In the genomic region with DNA sequence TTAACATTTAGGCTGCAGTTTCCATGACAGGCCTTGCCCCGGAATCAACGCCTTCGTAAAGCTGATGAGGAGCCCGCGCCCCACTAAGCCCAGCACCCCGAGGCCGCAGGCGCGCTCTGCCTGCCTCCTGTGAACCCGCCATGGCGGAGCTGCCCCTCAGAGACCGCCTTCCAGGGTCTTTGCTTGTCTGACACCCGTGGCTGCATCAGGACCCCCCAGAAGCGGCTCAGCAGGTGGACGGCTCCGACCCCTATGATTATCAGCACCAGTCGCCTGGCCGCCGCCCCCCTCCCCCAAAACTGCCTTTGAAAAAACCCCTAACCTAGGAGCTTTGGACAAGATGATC, we compare ENCODE assay signal across 6 cellular contexts. TPM values are rescaled to one million over a fixed set of nuclear protein-coding genes. Genes with fewer than 3 reads are reported as not detected.
DNase-seq lines count a peak whose midpoint lies in the region; TF ChIP-seq lines count a peak whose summit lies in the region.

No MANE protein-coding gene starts in this region.

- H3K9me3 ChIP-seq in Karpas-422 (ENCODE audit: low read length): no peaks in the 10 kb centered on the region
- H3K9me3 ChIP-seq in duodenal mucosa (ENCODE audit: control insufficient read depth in 1 of 2, low read length in 2 of 2): no peaks in the 10 kb centered on the region

- H3K9ac ChIP-seq in Karpas-422 (ENCODE audit: low read length) (no peak overlapping the region), duodenal mucosa (ENCODE audit: low read depth in 1 of 2, low read length in 2 of 2) (peak overlapping the region; percentile 78 to 79)

- peaks cover 46% of the 10 kb centered on the region for H3K79me2 ChIP-seq in Karpas-422 (ENCODE audit: low read length)

- peaks cover 19% of the 10 kb centered on the region for H3K36me3 ChIP-seq in Karpas-422 (ENCODE audit: insufficient read depth, low read length)
- H3K36me3 ChIP-seq in duodenal mucosa (ENCODE audit: control insufficient read depth in 1 of 2, insufficient read depth in 2 of 2, low read length in 2 of 2): peaks cover 17 to 49% of the 10 kb centered on the region in 2 donors

- no peaks in the 10 kb centered on the region for H3K9me2 ChIP-seq in Karpas-422 (replicated peaks; ENCODE audit: insufficient read depth, low read length)

- H3K4me2 ChIP-seq in Karpas-422 (ENCODE audit: low read depth, low read length, poor library complexity, severe bottlenecking): peak overlapping the region; percentile 94

- no peaks in the 10 kb centered on the region for H3K27me3 ChIP-seq in Karpas-422 (ENCODE audit: low read length)
- H3K27me3 ChIP-seq in duodenal mucosa (ENCODE audit: control insufficient read depth in 1 of 2, insufficient read depth in 2 of 2, low read length in 2 of 2): no peaks in the 10 kb centered on the region

- no peak for DNase-seq in Karpas-422
- no peak for DNase-seq in retinal pigment epithelial cell (ENCODE audit: low read depth)
- no peak for DNase-seq in dermis blood vessel endothelial cell
- DNase-seq in DMS79 treated with DMSO at 0.1 percent for 48 hours (lab: John Stamatoyannopoulos, UW): no peak
- DNase-seq in SKM-1 (lab: John Stamatoyannopoulos, UW; ENCODE audit: unreplicated experiment): no peak

- H3K27ac ChIP-seq in Karpas-422 (ENCODE audit: low read length): no peak overlapping the region
- H3K27ac ChIP-seq in duodenal mucosa (ENCODE audit: low read depth, low read length): no peak overlapping the region

- H4K20me1 ChIP-seq in Karpas-422 (ENCODE audit: insufficient read depth, low read depth, low read length): peaks cover 10% of the 10 kb centered on the region

- TF ChIP-seq CTCF in retinal pigment epithelial cell (conservative IDR thresholded peaks at IDR 0.05; ENCODE audit: low read depth, low read length): no peak

- no peak overlapping the region for H2AFZ ChIP-seq in Karpas-422 (ENCODE audit: low read length)

- H3K4me1 ChIP-seq in Karpas-422 (ENCODE audit: low read length) (peaks cover 23% of the 10 kb centered on the region), duodenal mucosa (ENCODE audit: control insufficient read depth in 1 of 2, insufficient read depth in 2 of 2, low read length in 2 of 2) (peaks cover 20 to 30% of the 10 kb centered on the region in 2 donors)

- H3K4me3 ChIP-seq in Karpas-422 (ENCODE audit: low read length): peak overlapping the region; percentile 100; the same call in 1 of the 2 replicates
- peak overlapping the region; percentile 83 to 89 for H3K4me3 ChIP-seq in duodenal mucosa (ENCODE audit: low read depth in 1 of 2, low read length in 2 of 2)
- H3K4me3 ChIP-seq in retinal pigment epithelial cell (ENCODE audit: low read length): peak overlapping the region; percentile 54

RNA-seq across cellular contexts. Expression of a gene that starts 0.5 kb away (rescaled TPM):
- 27.5 and 44.3 TPM in 2 replicates for total RNA-seq in Karpas-422 (2014; rRNA removed; shearing (Covaris generic); ENCODE audit: low replicate concordance)
- 30.8 and 31.1 TPM in 2 replicates for total RNA-seq in dermis blood vessel endothelial cell

RNA-seq across cellular contexts. Expression of a gene that starts 11.1 kb away (rescaled TPM):
- 18.8 and 34.4 TPM in 2 replicates for total RNA-seq in Karpas-422 (2014; rRNA removed; shearing (Covaris generic); ENCODE audit: low replicate concordance)
- total RNA-seq in dermis blood vessel endothelial cell: 16.8 and 18.4 TPM in 2 replicates

RNA-seq across cellular contexts. Expression of a gene that starts 26.3 kb away (rescaled TPM):
- total RNA-seq in Karpas-422 (2014; rRNA removed; shearing (Covaris generic); ENCODE audit: low replicate concordance): 36.0 and 47.7 TPM in 2 replicates
- total RNA-seq in dermis blood vessel endothelial cell: 34.2 and 43.1 TPM in 2 replicates

RNA-seq across cellular contexts. Expression of a gene that starts 27.6 kb away (rescaled TPM):
- total RNA-seq in Karpas-422 (2014; rRNA removed; shearing (Covaris generic); ENCODE audit: low replicate concordance): 46.9 and 115 TPM in 2 replicates
- total RNA-seq in dermis blood vessel endothelial cell: 32.5 and 58.2 TPM in 2 replicates

RNA-seq across cellular contexts. Expression of a gene that starts 29.0 kb away (rescaled TPM):
- total RNA-seq in Karpas-422 (2014; rRNA removed; shearing (Covaris generic); ENCODE audit: low replicate concordance): 1.8 and 3.3 TPM in 2 replicates
- total RNA-seq in dermis blood vessel endothelial cell: 0.42 and 1.7 TPM in 2 replicates
